ENCODE assay signal across 6 cellular contexts in genomic region chr17:9663511-9663910, GRCh38. TPM values are rescaled to one million over a fixed set of nuclear protein-coding genes. Genes with fewer than 3 reads are reported as not detected.
DNase-seq lines count a peak whose midpoint lies in the region; TF ChIP-seq lines count a peak whose summit lies in the region.
"Not testable (repeated sequence)": the region's sequence is repeated elsewhere in the genome, so short reads cannot be mapped to it uniquely, and the experiment has no call there.
"Had no signal": no experiment of that assay in that cellular context is flagged by ENCODE, and none has a peak within 500 bp of the region (broad histone marks: within the 10 kb centered on the region; RNA-seq: fewer than 3 reads in every experiment).

No MANE protein-coding gene starts in this region.

- H3K4me3 Mint-ChIP-seq in endodermal cell: not testable (repeated sequence)

- H3K18ac ChIP-seq in neuronal stem cell (ENCODE audit: low read length); trophoblast cell (ENCODE audit: low read length): not testable (repeated sequence)

- H4K91ac ChIP-seq in neuronal stem cell (ENCODE audit: low read depth, low read length, poor library complexity); trophoblast cell (ENCODE audit: low read depth, low read length): not testable (repeated sequence)

- H3K9ac ChIP-seq in endodermal cell (ENCODE audit: extremely low read depth, low read length, poor library complexity, severe bottlenecking); trophoblast cell (ENCODE audit: low read length): not testable (repeated sequence)
- H3K9ac ChIP-seq in neuronal stem cell (ENCODE audit: low read depth, low read length, poor library complexity): peak overlapping the region; percentile 12

- H2BK5ac ChIP-seq in neuronal stem cell (ENCODE audit: low read length); trophoblast cell (ENCODE audit: low read depth, low read length, poor library complexity): not testable (repeated sequence)

- peaks cover 73% of the 10 kb centered on the region for H3K36me3 Mint-ChIP-seq in endodermal cell (ENCODE audit: low read depth)

- peaks cover 16% of the 10 kb centered on the region for H3K9me3 Mint-ChIP-seq in endodermal cell

- H2BK15ac ChIP-seq in neuronal stem cell (ENCODE audit: low read length): not testable (repeated sequence)

- not testable (repeated sequence) for H3K4me1 ChIP-seq in endodermal cell (ENCODE audit: control insufficient read depth, insufficient read depth, low read length); neuronal stem cell (ENCODE audit: control insufficient read depth in 2 of 2, insufficient read depth in 1 of 2, low read depth in 1 of 2, low read length in 2 of 2); trophoblast cell (ENCODE audit: control insufficient read depth in 1 of 2, insufficient read depth in 2 of 2, low read length in 2 of 2)

- H3K4me1 Mint-ChIP-seq in endodermal cell: peaks cover 18% of the 10 kb centered on the region

- H3K4me2 ChIP-seq in neuronal stem cell (ENCODE audit: insufficient read depth, low read length, poor library complexity, severe bottlenecking); trophoblast cell (ENCODE audit: low read length): not testable (repeated sequence)

- not testable (repeated sequence) for TF ChIP-seq CTCF in endodermal cell (conservative IDR thresholded peaks at IDR 0.05)

- not testable (repeated sequence) for H3K27me3 ChIP-seq in endodermal cell (ENCODE audit: control insufficient read depth, insufficient read depth, low read length, poor library complexity, severe bottlenecking); neuronal stem cell (ENCODE audit: control insufficient read depth in 3 of 3, insufficient read depth in 3 of 3, low read depth in 1 of 3, low read length in 3 of 3); trophoblast cell (ENCODE audit: insufficient read depth, low read length)

- DNase-seq in endodermal cell: peak; percentile 8
- not testable (repeated sequence) for DNase-seq in neuronal stem cell (ENCODE audit: low spot score)
- DNase-seq in trophoblast cell: peak; percentile 52 to 76

- H2AK5ac ChIP-seq in neuronal stem cell (ENCODE audit: low read depth, low read length); trophoblast cell (ENCODE audit: low read length): not testable (repeated sequence)

- H4K8ac ChIP-seq in neuronal stem cell (ENCODE audit: low read depth, low read length); trophoblast cell (ENCODE audit: low read depth, low read length): not testable (repeated sequence)

- not testable (repeated sequence) for H3K27ac ChIP-seq in endodermal cell (ENCODE audit: low read depth, low read length); neuronal stem cell (replicated peaks; ENCODE audit: low read length); trophoblast cell (ENCODE audit: low read depth, low read length)

- WGBS in endodermal cell (ENCODE audit: insufficient coverage in 1 of 2, insufficient read length in 1 of 2), 2 experiments: 92 to 93% methylated on average over 10 to 11 of the region's 11 CpGs
- no CpG with 5 or more reads among the region's 11 CpGs for WGBS in neuronal stem cell (ENCODE audit: extremely low coverage in 2 of 2, insufficient read length in 2 of 2, insufficient replicate concordance in 1 of 2), 2 donors
- no CpG with 5 or more reads among the region's 11 CpGs for WGBS in trophoblast cell (ENCODE audit: extremely low coverage, insufficient coverage, insufficient read length)

- H3K27ac Mint-ChIP-seq in endodermal cell: not testable (repeated sequence)

- H2BK120ac ChIP-seq in neuronal stem cell (ENCODE audit: low read depth, low read length); trophoblast cell (ENCODE audit: insufficient read depth, low read length, poor library complexity): not testable (repeated sequence)

- not testable (repeated sequence) for H2AFZ ChIP-seq in neuronal stem cell (ENCODE audit: low read length); trophoblast cell (ENCODE audit: insufficient read depth, low read length, poor library complexity)

- not testable (repeated sequence) for H3K23ac ChIP-seq in neuronal stem cell (ENCODE audit: low read depth, low read length, poor library complexity); trophoblast cell (ENCODE audit: low read length)

- H4K12ac ChIP-seq in trophoblast cell (ENCODE audit: low read depth, low read length): not testable (repeated sequence)

- H3K14ac ChIP-seq in neuronal stem cell (ENCODE audit: low read length); trophoblast cell (ENCODE audit: low read length): not testable (repeated sequence)

- H3K79me1 ChIP-seq in neuronal stem cell (ENCODE audit: low read depth, low read length); trophoblast cell (ENCODE audit: low read length): not testable (repeated sequence)

- not testable (repeated sequence) for H3K4me3 ChIP-seq in endodermal cell (ENCODE audit: low read length); neuronal stem cell (ENCODE audit: low read length in 2 of 2); trophoblast cell (ENCODE audit: low read depth, low read length)

- not testable (repeated sequence) for H2BK12ac ChIP-seq in neuronal stem cell (ENCODE audit: low read length); trophoblast cell (ENCODE audit: low read length)

- H3K27me3 Mint-ChIP-seq in endodermal cell (ENCODE audit: insufficient read depth): not testable (repeated sequence)

- H3K9me3 ChIP-seq in endodermal cell (ENCODE audit: control insufficient read depth, low read length): peaks cover 11% of the 10 kb centered on the region
- H3K9me3 ChIP-seq in neuronal stem cell (replicated peaks in 1 of 2; ENCODE audit: control insufficient read depth in 2 of 2, insufficient read depth in 1 of 2, low read depth in 1 of 2, low read length in 2 of 2); trophoblast cell (ENCODE audit: insufficient read depth, low read depth, low read length): not testable (repeated sequence)

- H3K4ac ChIP-seq in neuronal stem cell (ENCODE audit: low read length); trophoblast cell (ENCODE audit: low read depth, low read length): not testable (repeated sequence)

- H3K36me3 ChIP-seq in endodermal cell (ENCODE audit: control insufficient read depth, insufficient read depth, low read length); neuronal stem cell (replicated peaks in 1 of 2; ENCODE audit: control insufficient read depth in 2 of 2, insufficient read depth in 2 of 2, low read length in 2 of 2): not testable (repeated sequence)
- H3K36me3 ChIP-seq in trophoblast cell (ENCODE audit: control insufficient read depth in 1 of 2, insufficient read depth in 2 of 2, low read length in 2 of 2): peaks cover 16 to 20% of the 10 kb centered on the region in 2 experiments

- not testable (repeated sequence) for H3K79me2 ChIP-seq in trophoblast cell (ENCODE audit: control insufficient read depth, insufficient read depth, low read length, poor library complexity)

RNA-seq across cellular contexts. Expression of gene USP43, which starts 18.2 kb away (rescaled TPM):
- 10 to 100 TPM in 1 of 2 donors, 1 to 10 TPM in 1; 8.6 to 12.6 TPM for total RNA-seq in endodermal cell
- polyA plus RNA-seq in endodermal cell (2013, experiment 1 of 2): 1.8 TPM
- polyA plus RNA-seq in endodermal cell (2013, experiment 2 of 2): 1.9 TPM
- polyA plus RNA-seq in neuronal stem cell (2013, experiment 1 of 2): 0.07 TPM
- polyA plus RNA-seq in neuronal stem cell (2013, experiment 2 of 2): 0.03 TPM
- polyA plus RNA-seq in trophoblast cell (2013): 9.7 and 10.0 TPM in 2 replicates
- total RNA-seq: CD4-positive, CD25-positive, alpha-beta regulatory T cell had no signal
- polyA plus RNA-seq: AG04450; CD4-positive, alpha-beta memory T cell; CD4-positive, CD25-positive, alpha-beta regulatory T cell had no signal
